In the genomic region with DNA sequence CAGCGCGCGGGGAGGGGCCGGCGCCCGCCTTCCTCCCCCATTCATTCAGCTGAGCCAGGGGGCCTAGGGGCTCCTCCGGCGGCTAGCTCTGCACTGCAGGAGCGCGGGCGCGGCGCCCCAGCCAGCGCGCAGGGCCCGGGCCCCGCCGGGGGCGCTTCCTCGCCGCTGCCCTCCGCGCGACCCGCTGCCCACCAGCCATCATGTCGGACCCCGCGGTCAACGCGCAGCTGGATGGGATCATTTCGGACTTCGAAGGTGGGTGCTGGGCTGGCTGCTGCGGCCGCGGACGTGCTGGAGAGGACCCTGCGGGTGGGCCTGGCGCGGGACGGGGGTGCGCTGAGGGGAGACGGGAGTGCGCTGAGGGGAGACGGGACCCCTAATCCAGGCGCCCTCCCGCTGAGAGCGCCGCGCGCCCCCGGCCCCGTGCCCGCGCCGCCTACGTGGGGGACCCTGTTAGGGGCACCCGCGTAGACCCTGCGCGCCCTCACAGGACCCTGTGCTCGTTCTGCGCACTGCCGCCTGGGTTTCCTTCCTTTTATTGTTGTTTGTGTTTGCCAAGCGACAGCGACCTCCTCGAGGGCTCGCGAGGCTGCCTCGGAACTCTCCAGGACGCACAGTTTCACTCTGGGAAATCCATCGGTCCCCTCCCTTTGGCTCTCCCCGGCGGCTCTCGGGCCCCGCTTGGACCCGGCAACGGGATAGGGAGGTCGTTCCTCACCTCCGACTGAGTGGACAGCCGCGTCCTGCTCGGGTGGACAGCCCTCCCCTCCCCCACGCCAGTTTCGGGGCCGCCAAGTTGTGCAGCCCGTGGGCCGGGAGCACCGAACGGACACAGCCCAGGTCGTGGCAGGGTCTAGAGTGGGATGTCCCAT, we compare ENCODE assay signal across 1 cellular context.
TF ChIP-seq lines count a peak whose summit lies in the region.

No MANE protein-coding gene starts in this region.

TF ChIP-seq in HEK293, 187 proteins besides CTCF, POLR2A, EP300 and RAD21 (continued from another document and continues in another):
- peak; percentile 90 for TF ChIP-seq ZBTB7A (tag by site-specific recombination; IDR thresholded peaks at IDR 0.05; ENCODE audit: low read depth)
- no peak for TF ChIP-seq ZNF302 (tag by site-specific recombination; IDR thresholded peaks at IDR 0.05; ENCODE audit: low read depth)
- TF ChIP-seq, protein P1, sequence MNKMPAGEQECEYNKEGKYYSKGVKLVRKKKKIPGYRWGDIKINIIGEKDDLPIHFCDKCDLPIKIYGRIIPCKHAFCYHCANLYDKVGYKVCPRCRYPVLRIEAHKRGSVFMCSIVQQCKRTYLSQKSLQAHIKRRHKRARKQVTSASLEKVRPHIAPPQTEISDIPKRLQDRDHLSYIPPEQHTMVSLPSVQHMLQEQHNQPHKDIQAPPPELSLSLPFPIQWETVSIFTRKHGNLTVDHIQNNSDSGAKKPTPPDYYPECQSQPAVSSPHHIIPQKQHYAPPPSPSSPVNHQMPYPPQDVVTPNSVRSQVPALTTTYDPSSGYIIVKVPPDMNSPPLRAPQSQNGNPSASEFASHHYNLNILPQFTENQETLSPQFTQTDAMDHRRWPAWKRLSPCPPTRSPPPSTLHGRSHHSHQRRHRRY (tag by site-specific recombination; IDR thresholded peaks at IDR 0.05) = no peak
- TF ChIP-seq ZNF548 (tag by site-specific recombination; IDR thresholded peaks at IDR 0.05) = no peak
- no peak for TF ChIP-seq ZNF776 (tag by site-specific recombination; IDR thresholded peaks at IDR 0.05; ENCODE audit: borderline replicate concordance)
- TF ChIP-seq ZIC2 (tag by site-specific recombination; IDR thresholded peaks at IDR 0.05) = peak; percentile 95
- TF ChIP-seq ZFHX2 (tag by site-specific recombination; conservative IDR thresholded peaks at IDR 0.05) = peak; percentile 47
- no peak for TF ChIP-seq ZNF423 (tag by site-specific recombination; IDR thresholded peaks at IDR 0.05)
- TF ChIP-seq, protein P2, sequence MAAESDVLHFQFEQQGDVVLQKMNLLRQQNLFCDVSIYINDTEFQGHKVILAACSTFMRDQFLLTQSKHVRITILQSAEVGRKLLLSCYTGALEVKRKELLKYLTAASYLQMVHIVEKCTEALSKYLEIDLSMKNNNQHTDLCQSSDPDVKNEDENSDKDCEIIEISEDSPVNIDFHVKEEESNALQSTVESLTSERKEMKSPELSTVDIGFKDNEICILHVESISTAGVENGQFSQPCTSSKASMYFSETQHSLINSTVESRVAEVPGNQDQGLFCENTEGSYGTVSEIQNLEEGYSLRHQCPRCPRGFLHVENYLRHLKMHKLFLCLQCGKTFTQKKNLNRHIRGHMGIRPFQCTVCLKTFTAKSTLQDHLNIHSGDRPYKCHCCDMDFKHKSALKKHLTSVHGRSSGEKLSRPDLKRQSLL (tag by site-specific recombination; IDR thresholded peaks at IDR 0.05) = no peak
- TF ChIP-seq GLIS2 (tag by site-specific recombination; IDR thresholded peaks at IDR 0.05) = peak; percentile 94
- TF ChIP-seq ZSCAN16 (tag by site-specific recombination; IDR thresholded peaks at IDR 0.05) = no peak
- TF ChIP-seq GLIS1 (tag by site-specific recombination; IDR thresholded peaks at IDR 0.05) = peak; percentile 97
- TF ChIP-seq ZNF37A (tag by site-specific recombination; IDR thresholded peaks at IDR 0.05) = no peak
- no peak for TF ChIP-seq ZNF433 (tag by site-specific recombination; IDR thresholded peaks at IDR 0.05; ENCODE audit: low read depth)
- TF ChIP-seq, protein P3, sequence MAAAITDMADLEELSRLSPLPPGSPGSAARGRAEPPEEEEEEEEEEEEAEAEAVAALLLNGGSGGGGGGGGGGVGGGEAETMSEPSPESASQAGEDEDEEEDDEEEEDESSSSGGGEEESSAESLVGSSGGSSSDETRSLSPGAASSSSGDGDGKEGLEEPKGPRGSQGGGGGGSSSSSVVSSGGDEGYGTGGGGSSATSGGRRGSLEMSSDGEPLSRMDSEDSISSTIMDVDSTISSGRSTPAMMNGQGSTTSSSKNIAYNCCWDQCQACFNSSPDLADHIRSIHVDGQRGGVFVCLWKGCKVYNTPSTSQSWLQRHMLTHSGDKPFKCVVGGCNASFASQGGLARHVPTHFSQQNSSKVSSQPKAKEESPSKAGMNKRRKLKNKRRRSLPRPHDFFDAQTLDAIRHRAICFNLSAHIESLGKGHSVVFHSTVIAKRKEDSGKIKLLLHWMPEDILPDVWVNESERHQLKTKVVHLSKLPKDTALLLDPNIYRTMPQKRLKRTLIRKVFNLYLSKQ (tag by site-specific recombination; IDR thresholded peaks at IDR 0.05; ENCODE audit: borderline replicate concordance) = no peak
- TF ChIP-seq, protein P4, sequence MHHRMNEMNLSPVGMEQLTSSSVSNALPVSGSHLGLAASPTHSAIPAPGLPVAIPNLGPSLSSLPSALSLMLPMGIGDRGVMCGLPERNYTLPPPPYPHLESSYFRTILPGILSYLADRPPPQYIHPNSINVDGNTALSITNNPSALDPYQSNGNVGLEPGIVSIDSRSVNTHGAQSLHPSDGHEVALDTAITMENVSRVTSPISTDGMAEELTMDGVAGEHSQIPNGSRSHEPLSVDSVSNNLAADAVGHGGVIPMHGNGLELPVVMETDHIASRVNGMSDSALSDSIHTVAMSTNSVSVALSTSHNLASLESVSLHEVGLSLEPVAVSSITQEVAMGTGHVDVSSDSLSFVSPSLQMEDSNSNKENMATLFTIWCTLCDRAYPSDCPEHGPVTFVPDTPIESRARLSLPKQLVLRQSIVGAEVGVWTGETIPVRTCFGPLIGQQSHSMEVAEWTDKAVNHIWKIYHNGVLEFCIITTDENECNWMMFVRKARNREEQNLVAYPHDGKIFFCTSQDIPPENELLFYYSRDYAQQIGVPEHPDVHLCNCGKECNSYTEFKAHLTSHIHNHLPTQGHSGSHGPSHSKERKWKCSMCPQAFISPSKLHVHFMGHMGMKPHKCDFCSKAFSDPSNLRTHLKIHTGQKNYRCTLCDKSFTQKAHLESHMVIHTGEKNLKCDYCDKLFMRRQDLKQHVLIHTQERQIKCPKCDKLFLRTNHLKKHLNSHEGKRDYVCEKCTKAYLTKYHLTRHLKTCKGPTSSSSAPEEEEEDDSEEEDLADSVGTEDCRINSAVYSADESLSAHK (tag by site-specific recombination; IDR thresholded peaks at IDR 0.05) = no peak
- no peak for TF ChIP-seq SP3 (tag by site-specific recombination; IDR thresholded peaks at IDR 0.05)
- TF ChIP-seq, protein P5, sequence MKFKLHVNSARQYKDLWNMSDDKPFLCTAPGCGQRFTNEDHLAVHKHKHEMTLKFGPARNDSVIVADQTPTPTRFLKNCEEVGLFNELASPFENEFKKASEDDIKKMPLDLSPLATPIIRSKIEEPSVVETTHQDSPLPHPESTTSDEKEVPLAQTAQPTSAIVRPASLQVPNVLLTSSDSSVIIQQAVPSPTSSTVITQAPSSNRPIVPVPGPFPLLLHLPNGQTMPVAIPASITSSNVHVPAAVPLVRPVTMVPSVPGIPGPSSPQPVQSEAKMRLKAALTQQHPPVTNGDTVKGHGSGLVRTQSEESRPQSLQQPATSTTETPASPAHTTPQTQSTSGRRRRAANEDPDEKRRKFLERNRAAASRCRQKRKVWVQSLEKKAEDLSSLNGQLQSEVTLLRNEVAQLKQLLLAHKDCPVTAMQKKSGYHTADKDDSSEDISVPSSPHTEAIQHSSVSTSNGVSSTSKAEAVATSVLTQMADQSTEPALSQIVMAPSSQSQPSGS (tag by site-specific recombination; IDR thresholded peaks at IDR 0.05; ENCODE audit: low read depth) = no peak
- 0 out of 2 replicates have a peak, but pooled peaks have one; percentile 42 for TF ChIP-seq ZNF391 (tag by site-specific recombination; IDR thresholded peaks at IDR 0.05; ENCODE audit: borderline replicate concordance, low read depth)
- TF ChIP-seq ZNF510 (tag by site-specific recombination; IDR thresholded peaks at IDR 0.05; ENCODE audit: insufficient replicate concordance) = no peak
- no peak for TF ChIP-seq ZNF121 (tag by site-specific recombination; IDR thresholded peaks at IDR 0.05)
- TF ChIP-seq, protein P6, sequence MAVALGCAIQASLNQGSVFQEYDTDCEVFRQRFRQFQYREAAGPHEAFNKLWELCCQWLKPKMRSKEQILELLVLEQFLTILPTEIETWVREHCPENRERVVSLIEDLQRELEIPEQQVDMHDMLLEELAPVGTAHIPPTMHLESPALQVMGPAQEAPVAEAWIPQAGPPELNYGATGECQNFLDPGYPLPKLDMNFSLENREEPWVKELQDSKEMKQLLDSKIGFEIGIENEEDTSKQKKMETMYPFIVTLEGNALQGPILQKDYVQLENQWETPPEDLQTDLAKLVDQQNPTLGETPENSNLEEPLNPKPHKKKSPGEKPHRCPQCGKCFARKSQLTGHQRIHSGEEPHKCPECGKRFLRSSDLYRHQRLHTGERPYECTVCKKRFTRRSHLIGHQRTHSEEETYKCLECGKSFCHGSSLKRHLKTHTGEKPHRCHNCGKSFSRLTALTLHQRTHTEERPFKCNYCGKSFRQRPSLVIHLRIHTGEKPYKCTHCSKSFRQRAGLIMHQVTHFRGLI (tag by site-specific recombination; IDR thresholded peaks at IDR 0.05) = no peak
- no peak for TF ChIP-seq SCRT1 (tag by site-specific recombination; IDR thresholded peaks at IDR 0.05; ENCODE audit: borderline replicate concordance)
- no peak for TF ChIP-seq ZNF19 (tag by site-specific recombination; IDR thresholded peaks at IDR 0.05; ENCODE audit: low read depth)
- TF ChIP-seq, protein P7, sequence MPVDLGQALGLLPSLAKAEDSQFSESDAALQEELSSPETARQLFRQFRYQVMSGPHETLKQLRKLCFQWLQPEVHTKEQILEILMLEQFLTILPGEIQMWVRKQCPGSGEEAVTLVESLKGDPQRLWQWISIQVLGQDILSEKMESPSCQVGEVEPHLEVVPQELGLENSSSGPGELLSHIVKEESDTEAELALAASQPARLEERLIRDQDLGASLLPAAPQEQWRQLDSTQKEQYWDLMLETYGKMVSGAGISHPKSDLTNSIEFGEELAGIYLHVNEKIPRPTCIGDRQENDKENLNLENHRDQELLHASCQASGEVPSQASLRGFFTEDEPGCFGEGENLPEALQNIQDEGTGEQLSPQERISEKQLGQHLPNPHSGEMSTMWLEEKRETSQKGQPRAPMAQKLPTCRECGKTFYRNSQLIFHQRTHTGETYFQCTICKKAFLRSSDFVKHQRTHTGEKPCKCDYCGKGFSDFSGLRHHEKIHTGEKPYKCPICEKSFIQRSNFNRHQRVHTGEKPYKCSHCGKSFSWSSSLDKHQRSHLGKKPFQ (tag by site-specific recombination; IDR thresholded peaks at IDR 0.05) = no peak
- no peak for TF ChIP-seq ZNF501 (tag by site-specific recombination; IDR thresholded peaks at IDR 0.05)
- no peak for TF ChIP-seq ZNF624 (tag by site-specific recombination; IDR thresholded peaks at IDR 0.05)
- TF ChIP-seq, protein P8, sequence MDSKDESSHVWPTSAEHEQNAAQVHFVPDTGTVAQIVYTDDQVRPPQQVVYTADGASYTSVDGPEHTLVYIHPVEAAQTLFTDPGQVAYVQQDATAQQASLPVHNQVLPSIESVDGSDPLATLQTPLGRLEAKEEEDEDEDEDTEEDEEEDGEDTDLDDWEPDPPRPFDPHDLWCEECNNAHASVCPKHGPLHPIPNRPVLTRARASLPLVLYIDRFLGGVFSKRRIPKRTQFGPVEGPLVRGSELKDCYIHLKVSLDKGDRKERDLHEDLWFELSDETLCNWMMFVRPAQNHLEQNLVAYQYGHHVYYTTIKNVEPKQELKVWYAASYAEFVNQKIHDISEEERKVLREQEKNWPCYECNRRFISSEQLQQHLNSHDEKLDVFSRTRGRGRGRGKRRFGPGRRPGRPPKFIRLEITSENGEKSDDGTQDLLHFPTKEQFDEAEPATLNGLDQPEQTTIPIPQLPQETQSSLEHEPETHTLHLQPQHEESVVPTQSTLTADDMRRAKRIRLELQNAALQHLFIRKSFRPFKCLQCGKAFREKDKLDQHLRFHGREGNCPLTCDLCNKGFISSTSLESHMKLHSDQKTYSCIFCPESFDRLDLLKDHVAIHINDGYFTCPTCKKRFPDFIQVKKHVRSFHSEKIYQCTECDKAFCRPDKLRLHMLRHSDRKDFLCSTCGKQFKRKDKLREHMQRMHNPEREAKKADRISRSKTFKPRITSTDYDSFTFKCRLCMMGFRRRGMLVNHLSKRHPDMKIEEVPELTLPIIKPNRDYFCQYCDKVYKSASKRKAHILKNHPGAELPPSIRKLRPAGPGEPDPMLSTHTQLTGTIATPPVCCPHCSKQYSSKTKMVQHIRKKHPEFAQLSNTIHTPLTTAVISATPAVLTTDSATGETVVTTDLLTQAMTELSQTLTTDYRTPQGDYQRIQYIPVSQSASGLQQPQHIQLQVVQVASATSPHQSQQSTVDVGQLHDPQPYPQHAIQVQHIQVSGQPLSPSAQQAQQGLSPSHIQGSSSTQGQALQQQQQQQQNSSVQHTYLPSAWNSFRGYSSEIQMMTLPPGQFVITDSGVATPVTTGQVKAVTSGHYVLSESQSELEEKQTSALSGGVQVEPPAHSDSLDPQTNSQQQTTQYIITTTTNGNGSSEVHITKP (tag by site-specific recombination; IDR thresholded peaks at IDR 0.05) = peak; percentile 83
- TF ChIP-seq ZXDB (tag by site-specific recombination; IDR thresholded peaks at IDR 0.05) = no peak
- TF ChIP-seq ZNF48 (tag by site-specific recombination; IDR thresholded peaks at IDR 0.05) = no peak
- TF ChIP-seq, protein P9, sequence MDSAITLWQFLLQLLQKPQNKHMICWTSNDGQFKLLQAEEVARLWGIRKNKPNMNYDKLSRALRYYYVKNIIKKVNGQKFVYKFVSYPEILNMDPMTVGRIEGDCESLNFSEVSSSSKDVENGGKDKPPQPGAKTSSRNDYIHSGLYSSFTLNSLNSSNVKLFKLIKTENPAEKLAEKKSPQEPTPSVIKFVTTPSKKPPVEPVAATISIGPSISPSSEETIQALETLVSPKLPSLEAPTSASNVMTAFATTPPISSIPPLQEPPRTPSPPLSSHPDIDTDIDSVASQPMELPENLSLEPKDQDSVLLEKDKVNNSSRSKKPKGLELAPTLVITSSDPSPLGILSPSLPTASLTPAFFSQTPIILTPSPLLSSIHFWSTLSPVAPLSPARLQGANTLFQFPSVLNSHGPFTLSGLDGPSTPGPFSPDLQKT (IDR thresholded peaks at IDR 0.05; ENCODE audit: borderline replicate concordance, low read depth, low read length) = no peak
- no peak for TF ChIP-seq ZNF174 (tag by site-specific recombination; IDR thresholded peaks at IDR 0.05)
- no peak for TF ChIP-seq ZNF211 (tag by site-specific recombination; IDR thresholded peaks at IDR 0.05; ENCODE audit: low read depth)
- TF ChIP-seq, protein P10, sequence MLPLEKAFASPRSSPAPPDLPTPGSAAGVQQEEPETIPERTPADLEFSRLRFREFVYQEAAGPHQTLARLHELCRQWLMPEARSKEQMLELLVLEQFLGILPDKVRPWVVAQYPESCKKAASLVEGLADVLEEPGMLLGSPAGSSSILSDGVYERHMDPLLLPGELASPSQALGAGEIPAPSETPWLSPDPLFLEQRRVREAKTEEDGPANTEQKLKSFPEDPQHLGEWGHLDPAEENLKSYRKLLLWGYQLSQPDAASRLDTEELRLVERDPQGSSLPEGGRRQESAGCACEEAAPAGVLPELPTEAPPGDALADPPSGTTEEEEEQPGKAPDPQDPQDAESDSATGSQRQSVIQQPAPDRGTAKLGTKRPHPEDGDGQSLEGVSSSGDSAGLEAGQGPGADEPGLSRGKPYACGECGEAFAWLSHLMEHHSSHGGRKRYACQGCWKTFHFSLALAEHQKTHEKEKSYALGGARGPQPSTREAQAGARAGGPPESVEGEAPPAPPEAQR (tag by site-specific recombination; IDR thresholded peaks at IDR 0.05) = no peak
- TF ChIP-seq, protein P11, sequence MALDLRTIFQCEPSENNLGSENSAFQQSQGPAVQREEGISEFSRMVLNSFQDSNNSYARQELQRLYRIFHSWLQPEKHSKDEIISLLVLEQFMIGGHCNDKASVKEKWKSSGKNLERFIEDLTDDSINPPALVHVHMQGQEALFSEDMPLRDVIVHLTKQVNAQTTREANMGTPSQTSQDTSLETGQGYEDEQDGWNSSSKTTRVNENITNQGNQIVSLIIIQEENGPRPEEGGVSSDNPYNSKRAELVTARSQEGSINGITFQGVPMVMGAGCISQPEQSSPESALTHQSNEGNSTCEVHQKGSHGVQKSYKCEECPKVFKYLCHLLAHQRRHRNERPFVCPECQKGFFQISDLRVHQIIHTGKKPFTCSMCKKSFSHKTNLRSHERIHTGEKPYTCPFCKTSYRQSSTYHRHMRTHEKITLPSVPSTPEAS (tag by site-specific recombination; IDR thresholded peaks at IDR 0.05) = no peak
- no peak for TF ChIP-seq ZNF555 (tag by site-specific recombination; conservative IDR thresholded peaks at IDR 0.05)
- TF ChIP-seq ZNF707 (tag by site-specific recombination; IDR thresholded peaks at IDR 0.05) = no peak
